ENCODE assay signal across 1 cellular context in the genomic region with DNA sequence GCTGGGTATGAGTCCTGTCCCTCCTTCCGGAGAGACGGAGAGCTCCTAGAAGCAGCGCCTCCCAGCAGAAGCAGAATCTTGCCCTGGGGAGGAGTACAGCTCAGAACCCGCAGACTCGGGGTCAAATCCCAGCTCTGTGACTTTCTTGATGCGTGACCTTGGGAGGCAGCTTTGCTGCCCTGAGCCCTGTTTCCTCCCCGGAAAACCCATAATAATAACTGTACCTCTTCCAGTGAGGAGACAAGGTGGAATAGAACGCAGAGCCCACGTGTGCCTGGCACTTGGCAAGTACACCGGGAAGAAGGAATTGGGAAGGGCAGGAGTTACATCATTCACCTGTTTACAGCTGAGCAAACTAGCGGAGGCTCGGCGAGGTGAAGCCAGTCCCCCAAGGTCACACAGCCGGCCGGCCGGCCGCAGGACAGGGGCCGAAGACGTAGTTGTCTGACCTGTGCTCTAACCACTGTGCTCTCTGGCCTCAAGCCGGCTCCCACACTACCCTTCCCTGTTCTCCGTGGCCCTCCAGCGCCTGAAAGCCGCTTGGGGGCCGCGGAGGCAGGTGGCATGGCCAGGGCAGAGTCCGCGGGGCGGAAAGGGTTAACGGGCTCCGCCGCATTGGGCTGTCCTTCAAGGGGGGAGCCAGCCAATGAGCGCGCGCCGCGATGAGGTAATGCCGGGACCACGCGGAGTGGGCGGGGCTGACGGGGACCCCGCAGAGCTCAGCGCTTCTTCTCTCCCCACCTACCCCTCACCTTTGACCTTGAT.
TF ChIP-seq lines count a peak whose summit lies in the region.

No MANE protein-coding gene starts in this region.

TF ChIP-seq in HepG2, 621 proteins besides CTCF, POLR2A, EP300 and RAD21 (continued from another document and continues in another):
- TF ChIP-seq, protein P1, sequence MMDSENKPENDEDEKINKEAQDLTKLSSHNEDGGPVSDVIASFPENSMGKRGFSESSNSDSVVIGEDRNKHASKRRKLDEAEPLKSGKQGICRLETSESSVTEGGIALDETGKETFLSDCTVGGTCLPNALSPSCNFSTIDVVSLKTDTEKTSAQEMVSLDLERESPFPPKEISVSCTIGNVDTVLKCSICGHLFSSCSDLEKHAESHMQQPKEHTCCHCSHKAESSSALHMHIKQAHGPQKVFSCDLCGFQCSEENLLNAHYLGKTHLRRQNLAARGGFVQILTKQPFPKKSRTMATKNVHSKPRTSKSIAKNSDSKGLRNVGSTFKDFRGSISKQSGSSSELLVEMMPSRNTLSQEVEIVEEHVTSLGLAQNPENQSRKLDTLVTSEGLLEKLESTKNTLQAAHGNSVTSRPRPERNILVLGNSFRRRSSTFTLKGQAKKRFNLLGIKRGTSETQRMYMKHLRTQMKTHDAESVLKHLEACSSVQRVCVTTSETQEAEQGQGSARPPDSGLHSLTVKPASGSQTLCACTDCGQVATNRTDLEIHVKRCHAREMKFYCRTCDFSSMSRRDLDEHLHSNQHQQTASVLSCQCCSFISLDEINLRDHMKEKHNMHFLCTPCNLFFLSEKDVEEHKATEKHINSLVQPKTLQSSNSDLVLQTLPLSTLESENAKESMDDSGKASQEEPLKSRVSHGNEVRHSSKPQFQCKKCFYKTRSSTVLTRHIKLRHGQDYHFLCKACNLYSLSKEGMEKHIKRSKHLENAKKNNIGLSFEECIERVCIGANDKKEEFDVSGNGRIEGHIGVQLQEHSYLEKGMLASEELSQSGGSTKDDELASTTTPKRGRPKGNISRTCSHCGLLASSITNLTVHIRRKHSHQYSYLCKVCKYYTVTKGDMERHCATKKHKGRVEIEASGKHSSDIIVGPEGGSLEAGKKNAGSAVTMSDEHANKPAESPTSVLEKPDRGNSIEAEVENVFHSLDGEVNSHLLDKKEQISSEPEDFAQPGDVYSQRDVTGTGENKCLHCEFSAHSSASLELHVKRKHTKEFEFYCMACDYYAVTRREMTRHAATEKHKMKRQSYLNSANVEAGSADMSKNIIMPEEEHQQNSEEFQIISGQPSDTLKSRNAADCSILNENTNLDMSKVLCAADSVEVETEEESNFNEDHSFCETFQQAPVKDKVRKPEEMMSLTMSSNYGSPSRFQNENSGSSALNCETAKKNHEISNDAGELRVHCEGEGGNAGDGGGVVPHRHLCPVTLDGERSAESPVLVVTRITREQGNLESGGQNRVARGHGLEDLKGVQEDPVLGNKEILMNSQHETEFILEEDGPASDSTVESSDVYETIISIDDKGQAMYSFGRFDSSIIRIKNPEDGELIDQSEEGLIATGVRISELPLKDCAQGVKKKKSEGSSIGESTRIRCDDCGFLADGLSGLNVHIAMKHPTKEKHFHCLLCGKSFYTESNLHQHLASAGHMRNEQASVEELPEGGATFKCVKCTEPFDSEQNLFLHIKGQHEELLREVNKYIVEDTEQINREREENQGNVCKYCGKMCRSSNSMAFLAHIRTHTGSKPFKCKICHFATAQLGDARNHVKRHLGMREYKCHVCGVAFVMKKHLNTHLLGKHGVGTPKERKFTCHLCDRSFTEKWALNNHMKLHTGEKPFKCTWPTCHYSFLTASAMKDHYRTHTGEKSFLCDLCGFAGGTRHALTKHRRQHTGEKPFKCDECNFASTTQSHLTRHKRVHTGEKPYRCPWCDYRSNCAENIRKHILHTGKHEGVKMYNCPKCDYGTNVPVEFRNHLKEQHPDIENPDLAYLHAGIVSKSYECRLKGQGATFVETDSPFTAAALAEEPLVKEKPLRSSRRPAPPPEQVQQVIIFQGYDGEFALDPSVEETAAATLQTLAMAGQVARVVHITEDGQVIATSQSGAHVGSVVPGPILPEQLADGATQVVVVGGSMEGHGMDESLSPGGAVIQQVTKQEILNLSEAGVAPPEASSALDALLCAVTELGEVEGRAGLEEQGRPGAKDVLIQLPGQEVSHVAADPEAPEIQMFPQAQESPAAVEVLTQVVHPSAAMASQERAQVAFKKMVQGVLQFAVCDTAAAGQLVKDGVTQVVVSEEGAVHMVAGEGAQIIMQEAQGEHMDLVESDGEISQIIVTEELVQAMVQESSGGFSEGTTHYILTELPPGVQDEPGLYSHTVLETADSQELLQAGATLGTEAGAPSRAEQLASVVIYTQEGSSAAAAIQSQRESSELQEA (CRISPR knock-in tag; IDR thresholded peaks at IDR 0.05; ENCODE audit: not compliant biosample characterization): no peak
- TF ChIP-seq ESRRA (CRISPR knock-in tag; IDR thresholded peaks at IDR 0.05; ENCODE audit: low read depth): peak; percentile 61; the same call in 1 of the 2 replicates
- peak in 1 of 2 experiments; percentile 70; a peak in 1 of 4 replicates for TF ChIP-seq KLF16 (CRISPR knock-in tag; IDR thresholded peaks at IDR 0.05)
- no peak; the same call in 1 of the 2 replicates for TF ChIP-seq ZNF232 (CRISPR knock-in tag; IDR thresholded peaks at IDR 0.05; ENCODE audit: borderline replicate concordance)
- TF ChIP-seq, protein P2, sequence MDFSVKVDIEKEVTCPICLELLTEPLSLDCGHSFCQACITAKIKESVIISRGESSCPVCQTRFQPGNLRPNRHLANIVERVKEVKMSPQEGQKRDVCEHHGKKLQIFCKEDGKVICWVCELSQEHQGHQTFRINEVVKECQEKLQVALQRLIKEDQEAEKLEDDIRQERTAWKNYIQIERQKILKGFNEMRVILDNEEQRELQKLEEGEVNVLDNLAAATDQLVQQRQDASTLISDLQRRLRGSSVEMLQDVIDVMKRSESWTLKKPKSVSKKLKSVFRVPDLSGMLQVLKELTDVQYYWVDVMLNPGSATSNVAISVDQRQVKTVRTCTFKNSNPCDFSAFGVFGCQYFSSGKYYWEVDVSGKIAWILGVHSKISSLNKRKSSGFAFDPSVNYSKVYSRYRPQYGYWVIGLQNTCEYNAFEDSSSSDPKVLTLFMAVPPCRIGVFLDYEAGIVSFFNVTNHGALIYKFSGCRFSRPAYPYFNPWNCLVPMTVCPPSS (IDR thresholded peaks at IDR 0.05): no peak
- no peak for TF ChIP-seq ZNF430 (CRISPR knock-in tag; IDR thresholded peaks at IDR 0.05)
- TF ChIP-seq ZNF550 (CRISPR knock-in tag; IDR thresholded peaks at IDR 0.05; ENCODE audit: borderline replicate concordance): no peak
- no peak for TF ChIP-seq TCF7L2 (IDR thresholded peaks at IDR 0.05; ENCODE audit: low read depth, low read length)
- TF ChIP-seq PPARG (CRISPR knock-in tag; conservative IDR thresholded peaks at IDR 0.05): peak; percentile 72
- no peak for TF ChIP-seq ZIK1 (CRISPR knock-in tag; IDR thresholded peaks at IDR 0.05; ENCODE audit: borderline replicate concordance, low read depth)
- no peak for TF ChIP-seq IKZF1 (IDR thresholded peaks at IDR 0.05)
- TF ChIP-seq HHEX (CRISPR knock-in tag; IDR thresholded peaks at IDR 0.05): no peak
- no peak for TF ChIP-seq MYNN (CRISPR knock-in tag; IDR thresholded peaks at IDR 0.05; ENCODE audit: low read depth)
- TF ChIP-seq, protein P3, sequence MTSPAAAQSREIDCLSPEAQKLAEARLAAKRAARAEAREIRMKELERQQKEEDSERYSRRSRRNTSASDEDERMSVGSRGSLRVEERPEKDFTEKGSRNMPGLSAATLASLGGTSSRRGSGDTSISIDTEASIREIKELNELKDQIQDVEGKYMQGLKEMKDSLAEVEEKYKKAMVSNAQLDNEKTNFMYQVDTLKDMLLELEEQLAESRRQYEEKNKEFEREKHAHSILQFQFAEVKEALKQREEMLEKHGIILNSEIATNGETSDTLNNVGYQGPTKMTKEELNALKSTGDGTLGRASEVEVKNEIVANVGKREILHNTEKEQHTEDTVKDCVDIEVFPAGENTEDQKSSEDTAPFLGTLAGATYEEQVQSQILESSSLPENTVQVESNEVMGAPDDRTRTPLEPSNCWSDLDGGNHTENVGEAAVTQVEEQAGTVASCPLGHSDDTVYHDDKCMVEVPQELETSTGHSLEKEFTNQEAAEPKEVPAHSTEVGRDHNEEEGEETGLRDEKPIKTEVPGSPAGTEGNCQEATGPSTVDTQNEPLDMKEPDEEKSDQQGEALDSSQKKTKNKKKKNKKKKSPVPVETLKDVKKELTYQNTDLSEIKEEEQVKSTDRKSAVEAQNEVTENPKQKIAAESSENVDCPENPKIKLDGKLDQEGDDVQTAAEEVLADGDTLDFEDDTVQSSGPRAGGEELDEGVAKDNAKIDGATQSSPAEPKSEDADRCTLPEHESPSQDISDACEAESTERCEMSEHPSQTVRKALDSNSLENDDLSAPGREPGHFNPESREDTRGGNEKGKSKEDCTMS (CRISPR knock-in tag; conservative IDR thresholded peaks at IDR 0.05): no peak
- TF ChIP-seq, protein P4, sequence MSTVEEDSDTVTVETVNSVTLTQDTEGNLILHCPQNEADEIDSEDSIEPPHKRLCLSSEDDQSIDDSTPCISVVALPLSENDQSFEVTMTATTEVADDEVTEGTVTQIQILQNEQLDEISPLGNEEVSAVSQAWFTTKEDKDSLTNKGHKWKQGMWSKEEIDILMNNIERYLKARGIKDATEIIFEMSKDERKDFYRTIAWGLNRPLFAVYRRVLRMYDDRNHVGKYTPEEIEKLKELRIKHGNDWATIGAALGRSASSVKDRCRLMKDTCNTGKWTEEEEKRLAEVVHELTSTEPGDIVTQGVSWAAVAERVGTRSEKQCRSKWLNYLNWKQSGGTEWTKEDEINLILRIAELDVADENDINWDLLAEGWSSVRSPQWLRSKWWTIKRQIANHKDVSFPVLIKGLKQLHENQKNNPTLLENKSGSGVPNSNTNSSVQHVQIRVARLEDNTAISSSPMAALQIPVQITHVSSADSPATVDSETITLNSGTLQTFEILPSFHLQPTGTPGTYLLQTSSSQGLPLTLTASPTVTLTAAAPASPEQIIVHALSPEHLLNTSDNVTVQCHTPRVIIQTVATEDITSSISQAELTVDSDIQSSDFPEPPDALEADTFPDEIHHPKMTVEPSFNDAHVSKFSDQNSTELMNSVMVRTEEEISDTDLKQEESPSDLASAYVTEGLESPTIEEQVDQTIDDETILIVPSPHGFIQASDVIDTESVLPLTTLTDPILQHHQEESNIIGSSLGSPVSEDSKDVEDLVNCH (CRISPR knock-in tag; IDR thresholded peaks at IDR 0.05): no peak
- TF ChIP-seq POLR2G (IDR thresholded peaks at IDR 0.05; ENCODE audit: low read depth, low read length): 0 out of 2 replicates have a peak, but pooled peaks have one; percentile 6
- TF ChIP-seq HNF4G (IDR thresholded peaks at IDR 0.05; ENCODE audit: borderline replicate concordance, low read depth, low read length): peak; percentile 76; the same call in 1 of the 2 replicates
- no peak for TF ChIP-seq HNF4G (CRISPR knock-in tag; IDR thresholded peaks at IDR 0.05; ENCODE audit: borderline replicate concordance, low read depth)
- TF ChIP-seq JUND (CRISPR knock-in tag; IDR thresholded peaks at IDR 0.05): peak; percentile 40; the same call in 1 of the 2 replicates
- peak; percentile 62 for TF ChIP-seq AGO1 (IDR thresholded peaks at IDR 0.05; ENCODE audit: low read depth, low read length, poor library complexity, severe bottlenecking)
- no peak for TF ChIP-seq ZBTB1 (CRISPR knock-in tag; IDR thresholded peaks at IDR 0.05; ENCODE audit: borderline replicate concordance)
- no peak for TF ChIP-seq TBX3 (IDR thresholded peaks at IDR 0.05; ENCODE audit: borderline replicate concordance)
- no peak for TF ChIP-seq NR2F2 (IDR thresholded peaks at IDR 0.05; ENCODE audit: borderline replicate concordance, low read depth)
- TF ChIP-seq HNRNPH1 (optimal IDR thresholded peaks at IDR 0.05; ENCODE audit: low read depth, low read length): no peak
- TF ChIP-seq CEBPB (IDR thresholded peaks at IDR 0.05; ENCODE audit: borderline replicate concordance, low read depth, low read length): peak; percentile 34; the same call in 1 of the 2 replicates
- no peak for TF ChIP-seq ZNF124 (CRISPR knock-in tag; IDR thresholded peaks at IDR 0.05)
- TF ChIP-seq ZNF260 (CRISPR knock-in tag; IDR thresholded peaks at IDR 0.05; ENCODE audit: borderline replicate concordance, low read depth): no peak
- TF ChIP-seq NAIF1 (CRISPR knock-in tag; IDR thresholded peaks at IDR 0.05; ENCODE audit: borderline replicate concordance): no peak; the same call in 1 of the 2 replicates
- TF ChIP-seq ZNF672 (CRISPR knock-in tag; IDR thresholded peaks at IDR 0.05): no peak
- TF ChIP-seq ELF4 (CRISPR knock-in tag; IDR thresholded peaks at IDR 0.05; ENCODE audit: borderline replicate concordance): no peak
- peak; percentile 77 for TF ChIP-seq KDM3A (CRISPR knock-in tag; IDR thresholded peaks at IDR 0.05; ENCODE audit: low read depth)
- no peak for TF ChIP-seq MBNL3 (CRISPR knock-in tag; conservative IDR thresholded peaks at IDR 0.05)
- TF ChIP-seq ZNF660 (CRISPR knock-in tag; IDR thresholded peaks at IDR 0.05; ENCODE audit: borderline replicate concordance, low read depth): no peak
- TF ChIP-seq, protein P5, sequence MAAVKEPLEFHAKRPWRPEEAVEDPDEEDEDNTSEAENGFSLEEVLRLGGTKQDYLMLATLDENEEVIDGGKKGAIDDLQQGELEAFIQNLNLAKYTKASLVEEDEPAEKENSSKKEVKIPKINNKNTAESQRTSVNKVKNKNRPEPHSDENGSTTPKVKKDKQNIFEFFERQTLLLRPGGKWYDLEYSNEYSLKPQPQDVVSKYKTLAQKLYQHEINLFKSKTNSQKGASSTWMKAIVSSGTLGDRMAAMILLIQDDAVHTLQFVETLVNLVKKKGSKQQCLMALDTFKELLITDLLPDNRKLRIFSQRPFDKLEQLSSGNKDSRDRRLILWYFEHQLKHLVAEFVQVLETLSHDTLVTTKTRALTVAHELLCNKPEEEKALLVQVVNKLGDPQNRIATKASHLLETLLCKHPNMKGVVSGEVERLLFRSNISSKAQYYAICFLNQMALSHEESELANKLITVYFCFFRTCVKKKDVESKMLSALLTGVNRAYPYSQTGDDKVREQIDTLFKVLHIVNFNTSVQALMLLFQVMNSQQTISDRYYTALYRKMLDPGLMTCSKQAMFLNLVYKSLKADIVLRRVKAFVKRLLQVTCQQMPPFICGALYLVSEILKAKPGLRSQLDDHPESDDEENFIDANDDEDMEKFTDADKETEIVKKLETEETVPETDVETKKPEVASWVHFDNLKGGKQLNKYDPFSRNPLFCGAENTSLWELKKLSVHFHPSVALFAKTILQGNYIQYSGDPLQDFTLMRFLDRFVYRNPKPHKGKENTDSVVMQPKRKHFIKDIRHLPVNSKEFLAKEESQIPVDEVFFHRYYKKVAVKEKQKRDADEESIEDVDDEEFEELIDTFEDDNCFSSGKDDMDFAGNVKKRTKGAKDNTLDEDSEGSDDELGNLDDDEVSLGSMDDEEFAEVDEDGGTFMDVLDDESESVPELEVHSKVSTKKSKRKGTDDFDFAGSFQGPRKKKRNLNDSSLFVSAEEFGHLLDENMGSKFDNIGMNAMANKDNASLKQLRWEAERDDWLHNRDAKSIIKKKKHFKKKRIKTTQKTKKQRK (IDR thresholded peaks at IDR 0.05; ENCODE audit: low read length): no peak
- TF ChIP-seq YEATS4 (CRISPR knock-in tag; IDR thresholded peaks at IDR 0.05; ENCODE audit: borderline replicate concordance): peak; percentile 21; the same call in 1 of the 2 replicates
- TF ChIP-seq, protein P6, sequence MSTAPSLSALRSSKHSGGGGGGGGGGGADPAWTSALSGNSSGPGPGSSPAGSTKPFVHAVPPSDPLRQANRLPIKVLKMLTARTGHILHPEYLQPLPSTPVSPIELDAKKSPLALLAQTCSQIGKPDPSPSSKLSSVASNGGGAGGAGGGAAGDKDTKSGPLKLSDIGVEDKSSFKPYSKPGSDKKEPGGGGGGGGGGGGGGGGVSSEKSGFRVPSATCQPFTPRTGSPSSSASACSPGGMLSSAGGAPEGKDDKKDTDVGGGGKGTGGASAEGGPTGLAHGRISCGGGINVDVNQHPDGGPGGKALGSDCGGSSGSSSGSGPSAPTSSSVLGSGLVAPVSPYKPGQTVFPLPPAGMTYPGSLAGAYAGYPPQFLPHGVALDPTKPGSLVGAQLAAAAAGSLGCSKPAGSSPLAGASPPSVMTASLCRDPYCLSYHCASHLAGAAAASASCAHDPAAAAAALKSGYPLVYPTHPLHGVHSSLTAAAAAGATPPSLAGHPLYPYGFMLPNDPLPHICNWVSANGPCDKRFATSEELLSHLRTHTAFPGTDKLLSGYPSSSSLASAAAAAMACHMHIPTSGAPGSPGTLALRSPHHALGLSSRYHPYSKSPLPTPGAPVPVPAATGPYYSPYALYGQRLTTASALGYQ (CRISPR knock-in tag; IDR thresholded peaks at IDR 0.05): peak; percentile 42; the same call in 1 of the 2 replicates
- TF ChIP-seq MBD4 (IDR thresholded peaks at IDR 0.05; ENCODE audit: borderline replicate concordance, low read length): no peak
- no peak for TF ChIP-seq KAT2B (IDR thresholded peaks at IDR 0.05; ENCODE audit: borderline replicate concordance, low read depth, low read length)
